1 cellular context compared by ENCODE assay signal in genomic region chr10:114304017-114304565, GRCh38.
TF ChIP-seq lines count a peak whose summit lies in the region.

No MANE protein-coding gene starts in this region.

TF ChIP-seq in HepG2, 621 proteins besides CTCF, POLR2A, EP300 and RAD21 (continued from another document):
- TF ChIP-seq PATZ1 (CRISPR knock-in tag; IDR thresholded peaks at IDR 0.05) (no peak), ZNF121 (CRISPR knock-in tag; IDR thresholded peaks at IDR 0.05) (no peak), CBX1 (IDR thresholded peaks at IDR 0.05; ENCODE audit: low read depth) (no peak), SMC3 (IDR thresholded peaks at IDR 0.05; ENCODE audit: low read length) (peak; percentile 83), ZNF775 (CRISPR knock-in tag; IDR thresholded peaks at IDR 0.05; ENCODE audit: borderline replicate concordance) (no peak), ZNF10 (CRISPR knock-in tag; IDR thresholded peaks at IDR 0.05; ENCODE audit: borderline replicate concordance, low read depth) (no peak), ZNF460 (CRISPR knock-in tag; IDR thresholded peaks at IDR 0.05; ENCODE audit: borderline replicate concordance) (no peak), JDP2 (CRISPR knock-in tag; IDR thresholded peaks at IDR 0.05; ENCODE audit: borderline replicate concordance) (no peak), ZNF768 (CRISPR knock-in tag; IDR thresholded peaks at IDR 0.05) (no peak), ZNF552 (CRISPR knock-in tag; IDR thresholded peaks at IDR 0.05; ENCODE audit: borderline replicate concordance) (no peak), ZNF501 (CRISPR knock-in tag; IDR thresholded peaks at IDR 0.05) (peak; percentile 40; the same call in 1 of the 2 replicates), TEAD3 (CRISPR knock-in tag; optimal IDR thresholded peaks at IDR 0.05; ENCODE audit: borderline replicate concordance) (peak; percentile 46), POGZ (CRISPR knock-in tag; IDR thresholded peaks at IDR 0.05) (no peak), ZHX2 (IDR thresholded peaks at IDR 0.05; ENCODE audit: low read depth) (no peak), ZHX2 (CRISPR knock-in tag; IDR thresholded peaks at IDR 0.05; ENCODE audit: borderline replicate concordance) (no peak), ATF5 (CRISPR knock-in tag; IDR thresholded peaks at IDR 0.05; ENCODE audit: low read depth) (no peak), SNAPC5 (CRISPR knock-in tag; IDR thresholded peaks at IDR 0.05; ENCODE audit: borderline replicate concordance) (no peak), NONO (IDR thresholded peaks at IDR 0.05) (no peak), NONO (CRISPR knock-in tag; conservative IDR thresholded peaks at IDR 0.05) (0 out of 2 replicates have a peak, but pooled peaks have one; percentile 24), ZNF547 (CRISPR knock-in tag; IDR thresholded peaks at IDR 0.05) (no peak), ZNF143 (CRISPR knock-in tag; IDR thresholded peaks at IDR 0.05) (no peak), ZFP1 (CRISPR knock-in tag; IDR thresholded peaks at IDR 0.05) (no peak), NCOA2 (CRISPR knock-in tag; IDR thresholded peaks at IDR 0.05) (0 out of 2 replicates have a peak, but pooled peaks have one; percentile 14), ARID5B (CRISPR knock-in tag; IDR thresholded peaks at IDR 0.05) (0 out of 2 replicates have a peak, but pooled peaks have one; percentile 12), ZNF678 (CRISPR knock-in tag; IDR thresholded peaks at IDR 0.05) (no peak), ZNF331 (CRISPR knock-in tag; IDR thresholded peaks at IDR 0.05) (no peak), ZNF18 (CRISPR knock-in tag; IDR thresholded peaks at IDR 0.05; ENCODE audit: insufficient replicate concordance) (no peak), HNRNPUL1 (IDR thresholded peaks at IDR 0.05; ENCODE audit: low read depth, low read length) (no peak), ZBTB2 (CRISPR knock-in tag; IDR thresholded peaks at IDR 0.05; ENCODE audit: low read depth) (no peak), REL (CRISPR knock-in tag; conservative IDR thresholded peaks at IDR 0.05) (no peak), THRA (CRISPR knock-in tag; IDR thresholded peaks at IDR 0.05; ENCODE audit: borderline replicate concordance) (0 out of 2 replicates have a peak, but pooled peaks have one; percentile 10), SCMH1 (CRISPR knock-in tag; IDR thresholded peaks at IDR 0.05; ENCODE audit: borderline replicate concordance) (no peak), CENPBD1 (CRISPR knock-in tag; IDR thresholded peaks at IDR 0.05; ENCODE audit: borderline replicate concordance, low read depth) (no peak), NFKB2 (CRISPR knock-in tag; IDR thresholded peaks at IDR 0.05; ENCODE audit: borderline replicate concordance) (no peak)
